Comparison of ENCODE assay signal across 9 cellular contexts in the genomic region with DNA sequence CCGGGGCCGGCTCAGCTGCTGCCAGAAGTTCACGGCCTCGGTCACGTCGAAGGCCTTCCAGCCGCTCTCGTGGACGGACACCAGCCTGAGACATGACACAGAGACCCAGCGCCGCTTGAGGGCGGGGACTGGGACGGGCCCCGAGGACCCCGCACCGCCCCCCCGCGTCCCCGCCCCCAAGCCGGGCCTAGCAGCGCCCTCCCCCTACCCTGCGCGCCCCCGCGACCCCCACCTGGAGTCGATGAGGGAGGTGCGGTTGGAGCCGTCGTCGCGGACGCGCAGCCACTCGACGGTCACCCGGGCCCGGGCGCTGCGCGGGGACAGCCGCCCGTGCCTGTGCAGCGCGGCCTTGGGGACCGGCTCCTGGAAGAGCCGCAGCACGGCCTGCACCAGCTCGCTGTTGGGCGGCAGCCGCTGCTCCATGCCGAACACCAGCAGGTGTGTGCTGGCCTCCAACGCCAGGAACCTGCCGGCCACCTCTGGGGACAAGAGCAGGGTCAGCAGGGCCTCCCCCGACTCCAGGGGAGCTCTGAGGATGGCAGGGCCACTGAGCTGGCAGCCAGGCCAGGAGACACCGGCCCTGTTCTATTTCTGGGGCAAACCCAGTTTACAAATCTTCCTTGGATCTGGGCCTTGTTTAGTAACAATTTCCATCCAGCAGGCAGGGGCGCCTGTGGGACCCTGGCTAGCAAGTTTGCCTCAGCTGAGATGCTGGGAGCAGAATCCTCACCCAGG. TPM values are rescaled to one million over a fixed set of nuclear protein-coding genes. Genes with fewer than 3 reads are reported as not detected.
A peak's percentile ranks its signal among the peaks of the same experiment; 100 is the strongest.
DNase-seq lines count a peak whose midpoint lies in the region; ATAC-seq and TF ChIP-seq lines count a peak whose summit lies in the region.
"Not testable (repeated sequence)": the region's sequence is repeated elsewhere in the genome, so short reads cannot be mapped to it uniquely, and the experiment has no call there.
"Had no signal": no experiment of that assay in that cellular context is flagged by ENCODE, and none has a peak within 500 bp of the region (broad histone marks: within the 10 kb centered on the region; RNA-seq: fewer than 3 reads in every experiment).

No MANE protein-coding gene starts in this region.

- H3K9me3 ChIP-seq in CD4-positive, CD25-positive, alpha-beta regulatory T cell (ENCODE audit: control insufficient read depth in 2 of 2, low read length in 2 of 2); HUES6 (ENCODE audit: control insufficient read depth, insufficient read depth, low read depth, low read length); endodermal cell (ENCODE audit: control insufficient read depth, low read length); mucosa of rectum (ENCODE audit: control insufficient read depth in 2 of 2, low read length in 2 of 2): not testable (repeated sequence)

- not testable (repeated sequence) for H3K27ac ChIP-seq in CD4-positive, CD25-positive, alpha-beta regulatory T cell (ENCODE audit: insufficient read depth, low read length, poor library complexity, severe bottlenecking); rectal smooth muscle tissue (ENCODE audit: low read depth, low read length)
- H3K27ac ChIP-seq in HUES6 (ENCODE audit: low read depth, low read length): peak overlapping the region; percentile 69; the same call in 1 of the 2 replicates
- peak overlapping the region; percentile 51 for H3K27ac ChIP-seq in endodermal cell (ENCODE audit: low read depth, low read length)
- H3K27ac ChIP-seq in mucosa of rectum (ENCODE audit: low read depth in 2 of 2, low read length in 2 of 2): peak overlapping the region; percentile 89 to 95

- peak overlapping the region in 2 of 3 donors; percentile 36 to 65 for H3K27ac Mint-ChIP-seq in CD4-positive, CD25-positive, alpha-beta regulatory T cell
- peak overlapping the region; percentile 89 for H3K27ac Mint-ChIP-seq in endodermal cell

- not testable (repeated sequence) for ATAC-seq in CD4-positive, CD25-positive, alpha-beta regulatory T cell (ENCODE audit: low read depth in 2 of 2)
- ATAC-seq in left colon: peak; percentile 3

- WGBS in endodermal cell (ENCODE audit: insufficient coverage in 1 of 2, insufficient read length in 1 of 2), 2 experiments: 5 to 80% methylated on average over 1 to 38 of the region's 56 CpGs

- H3K9me3 Mint-ChIP-seq in CD4-positive, CD25-positive, alpha-beta regulatory T cell; endodermal cell: not testable (repeated sequence)

- intact Hi-C loops in left colon (cut with DNase I, micrococcal nuclease): not testable (repeated sequence)

- not testable (repeated sequence) for H3K36me3 Mint-ChIP-seq in CD4-positive, CD25-positive, alpha-beta regulatory T cell
- H3K36me3 Mint-ChIP-seq in endodermal cell (ENCODE audit: low read depth): peaks cover 18% of the 10 kb centered on the region

- peaks cover 13% of the 10 kb centered on the region for H3K4me1 ChIP-seq in CD4-positive, CD25-positive, alpha-beta regulatory T cell (ENCODE audit: control insufficient read depth, insufficient read depth, low read length, poor library complexity, severe bottlenecking)
- H3K4me1 ChIP-seq in HUES6 (ENCODE audit: control insufficient read depth, insufficient read depth, low read length) (peaks cover 42% of the 10 kb centered on the region), mucosa of rectum (ENCODE audit: control insufficient read depth in 2 of 2, insufficient read depth in 2 of 2, low read length in 2 of 2) (peaks cover 38 to 40% of the 10 kb centered on the region in 2 donors)
- not testable (repeated sequence) for H3K4me1 ChIP-seq in endodermal cell (ENCODE audit: control insufficient read depth, insufficient read depth, low read length); rectal smooth muscle tissue (ENCODE audit: control insufficient read depth, insufficient read depth, low read length)

- not testable (repeated sequence) for TF ChIP-seq CTCF in endodermal cell (conservative IDR thresholded peaks at IDR 0.05)

- not testable (repeated sequence) for DNase-seq in CD4-positive, CD25-positive, alpha-beta regulatory T cell
- peak; percentile 74 for DNase-seq in endodermal cell
- DNase-seq in left colon: peak in 1 of 2 donors; percentile 47

- H3K4me3 ChIP-seq in CD4-positive, CD25-positive, alpha-beta regulatory T cell (ENCODE audit: low read depth, low read length): not testable (repeated sequence)
- H3K4me3 ChIP-seq in HUES6 (ENCODE audit: low read depth, low read length): peak overlapping the region; percentile 69
- peak overlapping the region; percentile 100 for H3K4me3 ChIP-seq in endodermal cell (ENCODE audit: low read length)
- peak overlapping the region; percentile 71 to 74 for H3K4me3 ChIP-seq in mucosa of rectum (ENCODE audit: low read length in 2 of 2)
- H3K4me3 ChIP-seq in rectal smooth muscle tissue (ENCODE audit: low read length): peak overlapping the region; percentile 47

- H3K27me3 Mint-ChIP-seq in CD4-positive, CD25-positive, alpha-beta regulatory T cell; endodermal cell (ENCODE audit: insufficient read depth): not testable (repeated sequence)

- not testable (repeated sequence) for H3K36me3 ChIP-seq in CD4-positive, CD25-positive, alpha-beta regulatory T cell (ENCODE audit: control insufficient read depth, insufficient read depth, low read length); HUES6 (ENCODE audit: control insufficient read depth, insufficient read depth, low read length); mucosa of rectum (ENCODE audit: control insufficient read depth in 2 of 2, insufficient read depth in 2 of 2, low read length in 2 of 2); rectal smooth muscle tissue (ENCODE audit: control insufficient read depth, insufficient read depth, low read length)
- peaks cover 23% of the 10 kb centered on the region for H3K36me3 ChIP-seq in endodermal cell (ENCODE audit: control insufficient read depth, insufficient read depth, low read length)

- H3K4me3 Mint-ChIP-seq in CD4-positive, CD25-positive, alpha-beta regulatory T cell: peak overlapping the region in 2 of 4 donors; percentile 38 to 74
- peak overlapping the region; percentile 87 for H3K4me3 Mint-ChIP-seq in endodermal cell

- not testable (repeated sequence) for H3K27me3 ChIP-seq in CD4-positive, CD25-positive, alpha-beta regulatory T cell (ENCODE audit: control insufficient read depth, insufficient read depth, low read length); HUES6 (ENCODE audit: control insufficient read depth, insufficient read depth, low read length); endodermal cell (ENCODE audit: control insufficient read depth, insufficient read depth, low read length, poor library complexity, severe bottlenecking); mucosa of rectum (ENCODE audit: control insufficient read depth in 2 of 2, insufficient read depth in 2 of 2, low read length in 2 of 2); rectal smooth muscle tissue (ENCODE audit: control insufficient read depth, insufficient read depth, low read length)

- H3K9ac ChIP-seq in HUES6 (ENCODE audit: low read length) (peak overlapping the region; percentile 98), endodermal cell (ENCODE audit: extremely low read depth, low read length, poor library complexity, severe bottlenecking) (peak overlapping the region; percentile 100), mucosa of rectum (ENCODE audit: low read depth in 1 of 2, low read length in 2 of 2) (peak overlapping the region in 1 of 2 donors; percentile 94)
- not testable (repeated sequence) for H3K9ac ChIP-seq in rectal smooth muscle tissue (ENCODE audit: low read length)

- peaks cover 0 to 39% (median 6%) of the 10 kb centered on the region in 4 donors for H3K4me1 Mint-ChIP-seq in CD4-positive, CD25-positive, alpha-beta regulatory T cell
- H3K4me1 Mint-ChIP-seq in endodermal cell: peaks cover 48% of the 10 kb centered on the region

RNA-seq across cellular contexts. Expression of a gene that starts 1.2 kb away (rescaled TPM):
- total RNA-seq in CD4-positive, CD25-positive, alpha-beta regulatory T cell: 0.39 TPM
- under 1 TPM in 2 of 4 donors, not detected in 2; 0.13 to 0.17 TPM for polyA plus RNA-seq in CD4-positive, CD25-positive, alpha-beta regulatory T cell
- total RNA-seq in endodermal cell: 100 to 1,000 TPM in 1 of 2 donors, 10 to 100 TPM in 1; 76.0 to 660 TPM
- polyA plus RNA-seq in endodermal cell (2013, experiment 1 of 2): 184 TPM
- polyA plus RNA-seq in endodermal cell (2013, experiment 2 of 2): 274 TPM
- 100 to 1,000 TPM; 106 to 385 TPM for total RNA-seq in left colon
- total RNA-seq: IMR-90, Right ventricle myocardium inferior had no signal
- polyA plus RNA-seq: IMR-90 had no signal

RNA-seq across cellular contexts. Expression of a gene that starts 5.5 kb away (rescaled TPM):
- total RNA-seq in CD4-positive, CD25-positive, alpha-beta regulatory T cell: 454 TPM
- 10 to 100 TPM; 66.9 to 72.2 (median 69.3) TPM for polyA plus RNA-seq in CD4-positive, CD25-positive, alpha-beta regulatory T cell
- 100 to 1,000 TPM; 194 to 232 TPM for total RNA-seq in endodermal cell
- 34.7 TPM for polyA plus RNA-seq in endodermal cell (2013, experiment 1 of 2)
- polyA plus RNA-seq in endodermal cell (2013, experiment 2 of 2): 38.8 TPM
- 100 to 1,000 TPM; 108 to 196 TPM for total RNA-seq in left colon

RNA-seq across cellular contexts. Expression of a gene that starts 36.3 kb away (rescaled TPM):
- total RNA-seq in CD4-positive, CD25-positive, alpha-beta regulatory T cell: 51.6 TPM
- polyA plus RNA-seq in CD4-positive, CD25-positive, alpha-beta regulatory T cell: 10 to 100 TPM; 56.7 to 74.6 (median 67.7) TPM
- 100 to 1,000 TPM in 1 of 2 donors, 10 to 100 TPM in 1; 94.5 to 101 TPM for total RNA-seq in endodermal cell
- polyA plus RNA-seq in endodermal cell (2013, experiment 1 of 2): 74.6 TPM
- polyA plus RNA-seq in endodermal cell (2013, experiment 2 of 2): 71.4 TPM
- total RNA-seq in left colon: 10 to 100 TPM; 34.8 to 42.3 TPM

RNA-seq across cellular contexts. Expression of a gene that starts 53.3 kb away (rescaled TPM):
- total RNA-seq in CD4-positive, CD25-positive, alpha-beta regulatory T cell: not detected
- not detected for polyA plus RNA-seq in CD4-positive, CD25-positive, alpha-beta regulatory T cell
- total RNA-seq in endodermal cell: 100 to 1,000 TPM; 272 to 938 TPM
- polyA plus RNA-seq in endodermal cell (2013, experiment 1 of 2): 318 TPM
- polyA plus RNA-seq in endodermal cell (2013, experiment 2 of 2): 376 TPM
- total RNA-seq in left colon: 10 to 100 TPM in 1 of 2 donors, under 1 TPM in 1; 0.36 to 74.3 TPM
- total RNA-seq: IMR-90, M059J had no signal
- polyA plus RNA-seq: IMR-90 had no signal

Comparison
In these comparisons a context has a peak if more than half of its experiments do, and no peak if none do; other contexts are left out.
1. RNA of a gene that starts 1.2 kb away (total RNA-seq): 76.0 to 660 TPM in endodermal cell and 106 to 385 TPM in left colon; 0.39 TPM in CD4-positive, CD25-positive, alpha-beta regulatory T cell (single experiment); every median in the first group is over 10 times any median in the second.